ENCODE assay signal across 8 cellular contexts in the genomic region with DNA sequence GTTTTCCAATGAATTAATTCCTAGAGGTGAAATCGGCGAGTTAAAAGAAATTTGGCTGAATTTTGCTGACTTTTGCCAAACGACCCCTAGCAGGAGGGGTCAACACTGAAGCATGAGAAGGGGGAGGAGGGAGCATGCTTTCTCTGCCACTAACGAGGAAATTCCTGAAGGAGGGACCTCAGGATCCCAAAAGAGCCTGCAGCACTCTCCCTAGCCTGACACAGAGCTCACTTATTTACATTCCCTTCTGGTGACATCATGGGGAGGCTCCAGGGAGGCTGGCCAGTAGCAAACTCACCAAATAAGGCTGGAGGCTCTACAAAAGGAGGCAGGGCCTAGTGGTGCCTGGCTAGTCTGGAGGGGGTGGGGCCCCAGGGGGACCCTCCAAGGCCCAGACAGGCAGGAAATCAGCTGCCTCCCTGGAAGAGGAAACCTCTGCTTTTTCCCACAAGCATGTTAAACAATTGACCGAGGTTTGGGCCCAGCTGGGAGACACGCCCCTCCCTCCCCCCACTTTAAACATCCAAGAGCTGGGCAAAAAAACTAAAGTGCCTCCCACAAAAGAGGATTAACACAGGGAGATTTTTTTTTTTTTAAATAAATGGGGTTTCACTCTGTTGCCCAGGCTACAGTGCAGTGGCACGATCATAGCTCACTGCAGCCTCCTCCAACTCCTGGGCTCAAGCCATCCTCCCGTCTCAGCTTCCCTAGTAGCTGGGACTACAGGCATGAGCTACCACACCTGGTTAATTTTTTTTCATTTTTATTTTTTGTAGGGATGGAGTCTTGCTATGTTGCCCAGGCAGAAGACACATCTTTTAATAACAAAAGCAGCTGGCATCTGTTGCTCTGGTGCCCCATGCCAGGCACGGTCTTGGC. TPM values are rescaled to one million over a fixed set of nuclear protein-coding genes. Genes with fewer than 3 reads are reported as not detected.
A peak's percentile ranks its signal among the peaks of the same experiment; 100 is the strongest.
DNase-seq lines count a peak whose midpoint lies in the region; ATAC-seq and TF ChIP-seq lines count a peak whose summit lies in the region.

No MANE protein-coding gene starts in this region.

- WGBS in psoas muscle, 3 donors: 10 to 17% (median 14%) methylated on average over 9 of the region's 9 CpGs

- H3K27ac ChIP-seq in ascending aorta (peak overlapping the region; percentile 99 to 100), right atrium auricular region (peak overlapping the region; percentile 99 to 100), psoas muscle (peak overlapping the region; percentile 99)

- peaks cover 41 to 48% of the 10 kb centered on the region in 2 donors for H3K36me3 ChIP-seq in ascending aorta
- H3K36me3 ChIP-seq in right atrium auricular region: peaks cover 51% of the 10 kb centered on the region
- peaks cover 3 to 51% of the 10 kb centered on the region in 2 donors for H3K36me3 ChIP-seq in psoas muscle (ENCODE audit: insufficient read depth in 1 of 2, low read depth in 1 of 2)

- H3K4me3 ChIP-seq in LNCaP clone FGC (ENCODE audit: low read depth, low read length) (peak overlapping the region; percentile 91), ascending aorta (peak overlapping the region; percentile 78 to 98), right atrium auricular region (peak overlapping the region; percentile 4 to 95), psoas muscle (peak overlapping the region; percentile 96)

- H3K9me3 ChIP-seq in ascending aorta: no peaks in the 10 kb centered on the region
- H3K9me3 ChIP-seq in right atrium auricular region: no peaks in the 10 kb centered on the region
- H3K9me3 ChIP-seq in psoas muscle: no peaks in the 10 kb centered on the region

- TF ChIP-seq CTCF in LNCaP clone FGC (IDR thresholded peaks at IDR 0.05; ENCODE audit: control insufficient read depth, extremely low read depth, insufficient read depth): no peak
- no peak for TF ChIP-seq CTCF in ascending aorta (IDR thresholded peaks at IDR 0.05)
- no peak for TF ChIP-seq CTCF in right atrium auricular region (IDR thresholded peaks at IDR 0.05)
- no peak for TF ChIP-seq CTCF in psoas muscle (IDR thresholded peaks at IDR 0.05)

- ATAC-seq in psoas muscle: peak; percentile 66 to 77 (median 73)
- ATAC-seq in HG02840 (IDR thresholded peaks at IDR 0.05; ENCODE audit: low FRiP score, unreplicated experiment): no peak

- intact Hi-C loops in ascending aorta (cut with DNase I) (loop anchor here (1.0 to 5.0 kb wide), 3 partner anchors 99 to 296 kb away; a partner anchor contains a TSS), psoas muscle (cut with DNase I) (no loop called here)

- no peaks in the 10 kb centered on the region for H3K27me3 ChIP-seq in ascending aorta
- no peaks in the 10 kb centered on the region for H3K27me3 ChIP-seq in right atrium auricular region
- no peaks in the 10 kb centered on the region for H3K27me3 ChIP-seq in psoas muscle (ENCODE audit: insufficient read depth in 3 of 3, low read length in 2 of 3)

- peaks cover 29 to 43% of the 10 kb centered on the region in 2 donors for H3K4me1 ChIP-seq in ascending aorta
- H3K4me1 ChIP-seq in right atrium auricular region: peaks cover 0 to 63% of the 10 kb centered on the region in 2 donors
- H3K4me1 ChIP-seq in psoas muscle: peaks cover 47% of the 10 kb centered on the region

- DNase-seq in DMS 273 treated with DMSO at 0.1 percent for 48 hours (lab: John Stamatoyannopoulos, UW): peak; percentile 67
- DNase-seq in LNCaP clone FGC (ENCODE audit: low read depth): peak; percentile 98
- DNase-seq in ascending aorta (ENCODE audit: low spot score in 2 of 2): peak; percentile 90 to 97
- DNase-seq in right atrium auricular region (ENCODE audit: low spot score): peak; percentile 97
- peak; percentile 84 to 90 for DNase-seq in psoas muscle
- no peak for DNase-seq in activated effector memory CD4-positive, alpha-beta T cell treated with anti-CD3 and anti-CD28 coated beads, Interleukin-2, amount 50 U/mL, for 16 hours
- no peak for DNase-seq in activated CD4-positive, alpha-beta T cell treated with anti-CD3 and anti-CD28 coated beads for 1 hour

RNA-seq across cellular contexts. Expression of a gene that starts 2.1 kb away (rescaled TPM):
- 135 TPM for total RNA-seq in ascending aorta
- total RNA-seq in right atrium auricular region: 100 to 1,000 TPM in 1 of 2 donors, 10 to 100 TPM in 1; 46.2 to 202 TPM
- 100 to 1,000 TPM in 3 of 4 donors, 10 to 100 TPM in 1; 92.6 to 142 (median 105) TPM for total RNA-seq in psoas muscle
- 100 to 1,000 TPM; 148 to 176 (median 165) TPM for polyA plus RNA-seq in psoas muscle

RNA-seq across cellular contexts. Expression of a gene that starts 16.5 kb away (rescaled TPM):
- total RNA-seq in ascending aorta: 1,544 TPM
- 1,000 to 10,000 TPM; 1,205 to 1,737 TPM for total RNA-seq in right atrium auricular region
- total RNA-seq in psoas muscle: 1,000 to 10,000 TPM; 2,332 to 3,628 (median 2,726) TPM
- polyA plus RNA-seq in psoas muscle: 1,000 to 10,000 TPM; 1,416 to 1,891 (median 1,484) TPM

RNA-seq across cellular contexts. Expression of a gene that starts 35.9 kb away (rescaled TPM):
- total RNA-seq in ascending aorta (not detected), right atrium auricular region (1,000 to 10,000 TPM; 1,342 to 2,195 TPM), psoas muscle (100 to 1,000 TPM in 1 of 4 donors, 10 to 100 TPM in 2, 1 to 10 TPM in 1; 9.0 to 755 (median 89.4) TPM)
- polyA plus RNA-seq in psoas muscle: 100 to 1,000 TPM in 2 of 3 donors, 10 to 100 TPM in 1; 45.2 to 636 (median 602) TPM

RNA-seq across cellular contexts. Expression of a gene that starts 38.7 kb away (rescaled TPM):
- 30.8 TPM for total RNA-seq in ascending aorta
- total RNA-seq in right atrium auricular region: 10 to 100 TPM; 10.9 to 11.4 TPM
- 10 to 100 TPM; 14.6 to 27.2 (median 17.0) TPM for total RNA-seq in psoas muscle
- 10 to 100 TPM; 12.7 to 21.8 (median 14.6) TPM for polyA plus RNA-seq in psoas muscle

Comparison
In these comparisons a context has a peak if more than half of its experiments do, and no peak if none do; other contexts are left out.
1. DNase-seq: peak in DMS 273 treated with DMSO at 0.1 percent for 48 hours (single experiment), LNCaP clone FGC (single experiment), ascending aorta (2 of 2), right atrium auricular region (single experiment) and psoas muscle (2 of 2); none in activated effector memory CD4-positive, alpha-beta T cell treated with anti-CD3 and anti-CD28 coated beads, Interleukin-2, amount 50 U/mL, for 16 hours (single experiment) and activated CD4-positive, alpha-beta T cell treated with anti-CD3 and anti-CD28 coated beads for 1 hour (single experiment).
2. Peak in every context shown above with its lines, with median percentiles within 50 percentile points of each other: H3K4me3 ChIP-seq and H3K27ac ChIP-seq.